9 cellular contexts compared by ENCODE assay signal in the genomic region with DNA sequence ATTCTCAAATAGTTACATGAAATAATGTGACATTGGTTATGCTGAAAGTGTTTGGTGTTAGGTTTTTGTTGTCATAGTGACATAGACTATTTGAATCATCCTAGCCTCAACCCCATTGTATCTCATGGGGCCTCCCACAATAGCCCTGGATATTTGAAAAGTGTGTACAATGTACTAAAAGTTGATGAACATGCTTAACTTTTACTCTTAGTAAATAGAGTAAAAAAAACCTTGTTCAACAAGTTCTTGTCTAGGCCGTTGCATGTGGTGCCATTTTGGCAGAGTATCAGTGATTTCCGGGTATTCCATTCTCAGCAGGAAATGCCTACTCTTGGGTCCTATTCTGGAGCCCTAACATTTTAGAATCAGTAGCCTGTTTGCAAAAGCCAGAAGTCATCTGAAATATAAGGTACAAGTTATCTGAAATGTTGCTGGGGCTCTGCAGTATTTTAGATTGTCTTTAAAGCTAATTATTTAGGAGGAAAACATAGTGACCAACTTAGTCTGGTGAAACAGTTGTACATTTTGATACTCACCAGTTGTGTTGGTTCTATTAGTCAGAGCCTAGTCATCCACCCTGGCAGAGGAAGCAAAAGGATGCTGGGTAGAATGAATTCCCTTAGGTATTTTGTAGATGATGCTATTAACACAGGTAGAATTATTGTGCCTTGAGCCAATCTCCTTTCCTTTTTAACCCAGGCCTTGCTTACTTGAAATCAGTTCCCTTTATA.
DNase-seq lines count a peak whose midpoint lies in the region; TF ChIP-seq lines count a peak whose summit lies in the region.
"Had no signal": no experiment of that assay in that cellular context is flagged by ENCODE, and none has a peak within 500 bp of the region (broad histone marks: within the 10 kb centered on the region; RNA-seq: fewer than 3 reads in every experiment).

No MANE protein-coding gene starts in this region.

- peaks cover 78% of the 10 kb centered on the region for H3K36me3 Mint-ChIP-seq in activated CD4-positive, alpha-beta T cell treated with anti-CD3 and anti-CD28 coated beads, Interleukin-2, amount 10 ng/mL, durations not matched to agents 7 days and 5 days (ENCODE audit: low read depth)
- no peaks in the 10 kb centered on the region for H3K36me3 Mint-ChIP-seq in nephron progenitor cell (ENCODE audit: low read depth)

- no peak overlapping the region for H3K4me3 Mint-ChIP-seq in activated CD4-positive, alpha-beta T cell treated with anti-CD3 and anti-CD28 coated beads, Interleukin-2, amount 10 ng/mL, durations not matched to agents 7 days and 5 days
- no peak overlapping the region for H3K4me3 Mint-ChIP-seq in nephron progenitor cell

- H3K4me3 ChIP-seq in SJSA1: no peak overlapping the region
- H3K4me3 ChIP-seq in fibroblast of pulmonary artery (replicated peaks; ENCODE audit: low read depth, low read length): no peak overlapping the region
- H3K4me3 ChIP-seq in stomach: no peak overlapping the region
- no peak overlapping the region for H3K4me3 ChIP-seq in lower leg skin (ENCODE audit: low read depth, poor library complexity, severe bottlenecking)

- H3K27me3 ChIP-seq in SJSA1 (replicated peaks) (no peaks in the 10 kb centered on the region), stomach (no peaks in the 10 kb centered on the region)

- H3K4me1 Mint-ChIP-seq in activated CD4-positive, alpha-beta T cell treated with anti-CD3 and anti-CD28 coated beads, Interleukin-2, amount 10 ng/mL, durations not matched to agents 7 days and 5 days: peaks cover 27% of the 10 kb centered on the region
- H3K4me1 Mint-ChIP-seq in nephron progenitor cell: peaks cover 15% of the 10 kb centered on the region

- POLR2A ChIA-PET in activated CD4-positive, alpha-beta T cell treated with anti-CD3 and anti-CD28 coated beads, Interleukin-2, amount 10 ng/mL, durations not matched to agents 7 days and 5 days (lab: Charles Lee): no interaction called here

- DNase-seq in activated CD4-positive, alpha-beta T cell treated with anti-CD3 and anti-CD28 coated beads, Interleukin-2, amount 10 ng/mL, durations not matched to agents 7 days and 5 days: no peak
- DNase-seq in activated CD4-positive, alpha-beta T cell treated with anti-CD3 and anti-CD28 coated beads for 48 hours: no peak
- DNase-seq in SJSA1 (ENCODE audit: low read depth in 1 of 2, low spot score in 2 of 2) (peak in 1 of 2 experiments; percentile 42), fibroblast of pulmonary artery (ENCODE audit: low read depth) (peak; percentile 76), stomach (no peak), activated gamma-delta T cell (lab: John Stamatoyannopoulos, UW) (no peak), lower leg skin (ENCODE audit: low spot score in 2 of 2) (no peak), nephron progenitor cell (no peak)
- DNase-seq: DND-41 had no signal

- H3K9me3 Mint-ChIP-seq in activated CD4-positive, alpha-beta T cell treated with anti-CD3 and anti-CD28 coated beads, Interleukin-2, amount 10 ng/mL, durations not matched to agents 7 days and 5 days: peaks cover 2% of the 10 kb centered on the region
- no peaks in the 10 kb centered on the region for H3K9me3 Mint-ChIP-seq in nephron progenitor cell

- H3K27ac ChIP-seq in SJSA1: peak overlapping the region; percentile 79
- peak overlapping the region in 3 of 5 donors; percentile 34 to 76 (median 63) for H3K27ac ChIP-seq in stomach

- TF ChIP-seq EP300 in stomach (IDR thresholded peaks at IDR 0.05): no peak

- H3K4me1 ChIP-seq in SJSA1 (replicated peaks): peaks cover 26% of the 10 kb centered on the region
- peaks cover 0 to 28% (median 9%) of the 10 kb centered on the region in 4 donors for H3K4me1 ChIP-seq in stomach

- intact Hi-C loops in stomach (cut with DNase I; ENCODE audit: low total_unique reads) (no loop called here), lower leg skin (cut with DNase I; ENCODE audit: low total_unique reads) (no loop called here)

- TF ChIP-seq POLR2A in stomach (IDR thresholded peaks at IDR 0.05): no peak
- TF ChIP-seq POLR2A in lower leg skin (IDR thresholded peaks at IDR 0.05): no peak

- whole genome bisulfite sequencing in stomach, 5 donors: 21 to 47% (median 32%) methylated on average over 2 of the region's 2 CpGs
- 9 to 15% methylated on average over 2 of the region's 2 CpGs for WGBS in lower leg skin, 2 donors

- H3K36me3 ChIP-seq in SJSA1: peaks cover 13% of the 10 kb centered on the region
- peaks cover 0 to 22% (median 9%) of the 10 kb centered on the region in 4 donors for H3K36me3 ChIP-seq in stomach

- no peak for TF ChIP-seq CTCF in fibroblast of pulmonary artery (IDR thresholded peaks at IDR 0.05; ENCODE audit: low read length, missing control alignments)
- TF ChIP-seq CTCF in stomach (IDR thresholded peaks at IDR 0.05): no peak
- no peak for TF ChIP-seq CTCF in lower leg skin (IDR thresholded peaks at IDR 0.05)
- TF ChIP-seq CTCF in nephron progenitor cell (IDR thresholded peaks at IDR 0.05): no peak

- H3K9me3 ChIP-seq in SJSA1 (replicated peaks) (no peaks in the 10 kb centered on the region), stomach (no peaks in the 10 kb centered on the region)

- H3K27me3 Mint-ChIP-seq in activated CD4-positive, alpha-beta T cell treated with anti-CD3 and anti-CD28 coated beads, Interleukin-2, amount 10 ng/mL, durations not matched to agents 7 days and 5 days: no peaks in the 10 kb centered on the region
- H3K27me3 Mint-ChIP-seq in nephron progenitor cell (ENCODE audit: low read depth, poor library complexity): no peaks in the 10 kb centered on the region

- CTCF ChIA-PET in activated CD4-positive, alpha-beta T cell treated with anti-CD3 and anti-CD28 coated beads, Interleukin-2, amount 10 ng/mL, durations not matched to agents 7 days and 5 days (lab: Charles Lee): interaction anchor here (0.7 to 2.3 kb wide), 3 partner anchors 11 to 20 kb away, joined by 3 to 7 read pairs (median 4); no protein-coding TSS in a partner anchor

- H3K27ac Mint-ChIP-seq in activated CD4-positive, alpha-beta T cell treated with anti-CD3 and anti-CD28 coated beads, Interleukin-2, amount 10 ng/mL, durations not matched to agents 7 days and 5 days: peak overlapping the region; percentile 11
- H3K27ac Mint-ChIP-seq in nephron progenitor cell: no peak overlapping the region
